In the genomic region with DNA sequence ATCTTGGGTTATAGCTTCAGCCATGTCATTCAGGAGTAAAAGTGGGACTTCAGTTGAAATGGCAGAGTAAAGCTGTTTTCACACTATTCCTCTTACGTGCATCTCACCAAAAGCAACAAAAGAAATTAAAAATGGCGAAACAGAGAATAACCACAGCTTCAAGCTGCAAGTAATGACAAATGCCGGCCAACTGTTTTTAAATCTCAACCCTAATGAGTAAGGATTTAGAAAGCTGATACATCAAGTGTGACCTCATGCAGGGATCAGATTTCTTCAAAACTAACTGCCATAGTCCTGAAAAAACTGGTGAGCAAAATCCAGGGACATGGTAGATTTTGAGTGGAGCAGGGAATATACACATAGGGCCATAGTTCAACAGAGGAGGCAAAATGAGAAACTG, we compare ENCODE assay signal across 21 cellular contexts.
A peak's percentile ranks its signal among the peaks of the same experiment; 100 is the strongest.
DNase-seq lines count a peak whose midpoint lies in the region; ATAC-seq and TF ChIP-seq lines count a peak whose summit lies in the region.
"Had no signal": no experiment of that assay in that cellular context is flagged by ENCODE, and none has a peak within 500 bp of the region (broad histone marks: within the 10 kb centered on the region; RNA-seq: fewer than 3 reads in every experiment).

No MANE protein-coding gene starts in this region.

- H3K4me1 ChIP-seq in skeletal muscle satellite cell (ENCODE audit: control insufficient read depth, insufficient read depth, low read length), result peaks cover 4% of the 10 kb centered on the region
- H3K4me1 ChIP-seq: BLaER1 treated with 17β-estradiol and CSF1 and Interleukin-3, amounts not matched to agents 10 nM and 100 nM; colonic mucosa; heart left ventricle; SJSA1; upper lobe of right lung had no signal

- no peaks in the 10 kb centered on the region for H3K9me3 ChIP-seq in skeletal muscle satellite cell (replicated peaks; ENCODE audit: low read length)
- H3K9me3 ChIP-seq: colonic mucosa, SJSA1 had no signal

- no peak for ATAC-seq in HG03039 (IDR thresholded peaks at IDR 0.05; ENCODE audit: unreplicated experiment)
- ATAC-seq: heart left ventricle, upper lobe of right lung had no signal

- no peak overlapping the region for H3K4me3 ChIP-seq in fibroblast of mammary gland (ENCODE audit: control insufficient read depth, low read depth, low read length)
- peak overlapping the region; percentile 32 for H3K4me3 ChIP-seq in skeletal muscle satellite cell (ENCODE audit: low read length)
- H3K4me3 ChIP-seq: BLaER1 treated with 17β-estradiol and CSF1 and Interleukin-3, amounts not matched to agents 10 nM and 100 nM; colonic mucosa; heart left ventricle; SJSA1; upper lobe of right lung had no signal

- H3K27me3 ChIP-seq in skeletal muscle satellite cell (ENCODE audit: control insufficient read depth, insufficient read depth, low read length), result no peaks in the 10 kb centered on the region
- H3K27me3 ChIP-seq: BLaER1 treated with 17β-estradiol and CSF1 and Interleukin-3, amounts not matched to agents 10 nM and 100 nM; colonic mucosa; heart left ventricle; SJSA1; upper lobe of right lung had no signal

- H3K4me2 ChIP-seq in skeletal muscle satellite cell (ENCODE audit: low read length), result peak overlapping the region; percentile 45
- H3K4me2 ChIP-seq: BLaER1 treated with 17β-estradiol and CSF1 and Interleukin-3, amounts not matched to agents 10 nM and 100 nM had no signal

- intact Hi-C loops in head of caudate nucleus (cut with DNase I), result no loop called here

- no peak overlapping the region for H3K9ac ChIP-seq in skeletal muscle satellite cell (ENCODE audit: low read depth, low read length)
- H3K9ac ChIP-seq: BLaER1 treated with 17β-estradiol and CSF1 and Interleukin-3, amounts not matched to agents 10 nM and 100 nM had no signal

- H3K36me3 ChIP-seq in skeletal muscle satellite cell (ENCODE audit: insufficient read depth, low read length), result no peaks in the 10 kb centered on the region
- H3K36me3 ChIP-seq: BLaER1 treated with 17β-estradiol and CSF1 and Interleukin-3, amounts not matched to agents 10 nM and 100 nM; colonic mucosa; heart left ventricle; SJSA1; upper lobe of right lung had no signal

- TF ChIP-seq CTCF in fibroblast of mammary gland (conservative IDR thresholded peaks at IDR 0.05; ENCODE audit: control insufficient read depth, insufficient read depth, low read depth, low read length), result no peak

- DNase-seq in DMS53 (lab: John Stamatoyannopoulos, UW) (peak; percentile 1), DMS53 treated with DMSO at 0.1 percent for 48 hours (lab: John Stamatoyannopoulos, UW; ENCODE audit: unreplicated experiment) (no peak), RPMI7951 (ENCODE audit: low read depth) (peak; percentile 7), fibroblast of mammary gland (ENCODE audit: low read depth) (peak; percentile 43), DMS153 (lab: John Stamatoyannopoulos, UW) (no peak), head of caudate nucleus (no peak)
- DNase-seq: 8988T; activated CD4-positive, alpha-beta T cell treated with anti-CD3 and anti-CD28 coated beads for 1 hour; activated effector memory CD4-positive, alpha-beta T cell treated with Interleukin-2 at 50 U/mL for 16 hours; anterior cingulate cortex; colonic mucosa; DND-41; H9; heart left ventricle; NCI-H146; NCI-H510A; upper lobe of right lung had no signal

Comparison
In these comparisons a context has a peak if more than half of its experiments do, and no peak if none do; other contexts are left out.
1. DNase-seq: peak in DMS53 (single experiment), RPMI7951 (single experiment) and fibroblast of mammary gland (single experiment); none in DMS53 treated with DMSO at 0.1 percent for 48 hours (single experiment), DMS153 (single experiment) and head of caudate nucleus (0 of 42).